Comparison of ENCODE assay signal across 1 cellular context in genomic region chr15:74541494-74542191, GRCh38.
TF ChIP-seq lines count a peak whose summit lies in the region.

No MANE protein-coding gene starts in this region.

TF ChIP-seq in GM23338, 12 proteins besides CTCF, POLR2A, EP300 and RAD21 (continued from another document):
- TF ChIP-seq ZNF462 (CRISPR knock-in tag; IDR thresholded peaks at IDR 0.05) (no peak), ZNF114 (CRISPR knock-in tag; IDR thresholded peaks at IDR 0.05) (no peak), STAT1 (IDR thresholded peaks at IDR 0.05; ENCODE audit: unreplicated experiment) (no peak), JUNB (IDR thresholded peaks at IDR 0.05; ENCODE audit: unreplicated experiment) (no peak), ZNF331 (CRISPR knock-in tag; IDR thresholded peaks at IDR 0.05; ENCODE audit: low read depth) (no peak)
